ENCODE assay signal across 6 cellular contexts in the genomic region with DNA sequence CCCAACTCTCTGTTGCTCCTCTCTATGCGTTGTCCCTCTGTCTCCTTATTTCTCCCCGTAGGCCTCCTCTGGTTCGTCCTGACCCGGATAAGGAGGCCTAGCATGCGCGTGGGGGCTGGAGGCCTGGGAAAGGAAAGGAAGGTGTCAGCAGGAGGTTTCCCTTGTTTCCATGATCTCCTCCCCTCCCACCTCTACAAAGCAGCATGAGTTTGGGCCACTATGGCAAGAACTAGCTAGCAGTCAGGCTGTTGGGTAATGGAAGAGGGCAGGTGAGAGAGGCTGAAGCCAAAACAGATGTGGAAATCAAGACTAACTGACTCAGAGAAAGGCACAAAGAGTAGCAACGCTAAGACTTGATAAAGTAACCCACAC. TPM values are rescaled to one million over a fixed set of nuclear protein-coding genes. Genes with fewer than 3 reads are reported as not detected.
A peak's percentile ranks its signal among the peaks of the same experiment; 100 is the strongest.
DNase-seq lines count a peak whose midpoint lies in the region; ATAC-seq, FAIRE-seq and TF ChIP-seq lines count a peak whose summit lies in the region.

No MANE protein-coding gene starts in this region.

- H3K9me3 ChIP-seq in PC-9 (ENCODE audit: insufficient read depth, low read depth) (no peaks in the 10 kb centered on the region), small intestine (ENCODE audit: control insufficient read depth, low read depth) (no peaks in the 10 kb centered on the region)

- H3K4me3 ChIP-seq in PC-9 (peak overlapping the region; percentile 78; the same call in 1 of the 2 replicates), epithelial cell of proximal tubule (ENCODE audit: low read depth, low read length) (peak overlapping the region; percentile 67), small intestine (ENCODE audit: low read depth in 1 of 2, low read length in 2 of 2) (peak overlapping the region in 1 of 2 donors; percentile 91)

- WGBS in small intestine, 3 donors, result 2 to 10% (median 9%) methylated on average over 7 of the region's 7 CpGs

- H3F3A ChIP-seq in PC-9 (ENCODE audit: insufficient read depth, low read depth), result no peaks in the 10 kb centered on the region

- POLR2A ChIA-PET in PC-9 (lab: Charles Lee; ENCODE audit: unreplicated experiment), result no interaction called here

- no peak for TF ChIP-seq CTCF in PC-9 (conservative IDR thresholded peaks at IDR 0.05)
- TF ChIP-seq CTCF in epithelial cell of proximal tubule (conservative IDR thresholded peaks at IDR 0.05; ENCODE audit: low read depth, low read length), result no peak

- intact Hi-C loops in PC-9 (cut with micrococcal nuclease; ENCODE audit: unreplicated experiment), result no loop called here

- CTCF ChIA-PET in PC-9 (lab: Charles Lee), result no interaction called here

- peak overlapping the region; percentile 91 for H2AFZ ChIP-seq in PC-9

- FAIRE-seq in small intestine (lab: Jason Lieb, UNC), result no peak

- no peak for ATAC-seq in HG03520 (IDR thresholded peaks at IDR 0.05; ENCODE audit: unreplicated experiment)

- no peaks in the 10 kb centered on the region for H3K9me2 ChIP-seq in PC-9 (ENCODE audit: insufficient read depth)

- no peaks in the 10 kb centered on the region for H3K36me3 ChIP-seq in PC-9 (ENCODE audit: low read depth)
- H3K36me3 ChIP-seq in small intestine (ENCODE audit: control insufficient read depth in 2 of 2, insufficient read depth in 2 of 2, low read length in 2 of 2), result no peaks in the 10 kb centered on the region

- H3K79me2 ChIP-seq in PC-9 (ENCODE audit: low read depth), result no peaks in the 10 kb centered on the region

- DNase-seq in PC-9 (no peak), epithelial cell of proximal tubule (ENCODE audit: low read depth) (no peak), small intestine (no peak), GM03348 (ENCODE audit: low spot score) (no peak)
- DNase-seq in central memory CD4-positive, alpha-beta T cell, result no peak

- H3K27ac ChIP-seq in PC-9, result no peak overlapping the region
- peak overlapping the region; percentile 36 to 60 for H3K27ac ChIP-seq in small intestine (ENCODE audit: low read depth in 1 of 2, low read length in 1 of 2)

- BruUV-seq in PC-9 (replicated peaks; lab: Mats Ljungman, UMichigan), result TSS peak; percentile 66

- H4K20me1 ChIP-seq in PC-9 (ENCODE audit: insufficient read depth), result no peaks in the 10 kb centered on the region

- peak overlapping the region; percentile 98 for H3K4me2 ChIP-seq in PC-9

- H3K4me1 ChIP-seq in PC-9 (replicated peaks; ENCODE audit: insufficient read depth) (peaks cover 5% of the 10 kb centered on the region), small intestine (ENCODE audit: control insufficient read depth in 2 of 2, insufficient read depth in 1 of 2, low read depth in 1 of 2, low read length in 1 of 2) (peaks cover 0 to 3% of the 10 kb centered on the region in 2 donors)

- H3K27me3 ChIP-seq in PC-9 (ENCODE audit: insufficient read depth, low read depth) (no peaks in the 10 kb centered on the region), small intestine (ENCODE audit: control insufficient read depth in 2 of 2, insufficient read depth in 2 of 2, low read length in 2 of 2) (no peaks in the 10 kb centered on the region)

RNA-seq across cellular contexts. Expression of gene SEMA6C, which starts 0.7 kb away (rescaled TPM):
- 5.6 and 6.1 TPM in 2 replicates for total RNA-seq in PC-9 (2021)
- total RNA-seq in epithelial cell of proximal tubule, result 2.2 and 6.0 TPM in 2 replicates
- 100 to 1,000 TPM in 1 of 3 donors, 10 to 100 TPM in 1, 1 to 10 TPM in 1; 8.7 to 140 (median 73.5) TPM for polyA plus RNA-seq in small intestine

RNA-seq across cellular contexts. Expression of gene TNFAIP8L2, which starts 9.3 kb away (rescaled TPM):
- total RNA-seq in PC-9 (2021) (not detected in 2 replicates), epithelial cell of proximal tubule (not detected in 2 replicates)
- 10 to 100 TPM in 1 of 3 donors, 1 to 10 TPM in 2; 1.6 to 16.2 (median 4.7) TPM for polyA plus RNA-seq in small intestine

RNA-seq across cellular contexts. Expression of gene LYSMD1, which starts 18.6 kb away (rescaled TPM):
- 7.6 and 12.8 TPM in 2 replicates for total RNA-seq in PC-9 (2021)
- total RNA-seq in epithelial cell of proximal tubule, result 4.5 and 7.2 TPM in 2 replicates
- 1 to 10 TPM; 3.2 to 7.2 (median 5.1) TPM for polyA plus RNA-seq in small intestine

RNA-seq across cellular contexts. Expression of gene SCNM1, which starts 18.8 kb away (rescaled TPM):
- total RNA-seq in PC-9 (2021), result 42.5 and 47.7 TPM in 2 replicates
- total RNA-seq in epithelial cell of proximal tubule, result 44.9 and 47.8 TPM in 2 replicates
- 10 to 100 TPM; 43.8 to 69.6 (median 51.1) TPM for polyA plus RNA-seq in small intestine

RNA-seq across cellular contexts. Expression of gene TMOD4, which starts 28.7 kb away (rescaled TPM):
- total RNA-seq in PC-9 (2021) (1.2 TPM in 1 of 2 replicates, not detected in the other), epithelial cell of proximal tubule (0.46 TPM in 1 of 2 replicates, not detected in the other)
- 1 to 10 TPM in 1 of 3 donors, under 1 TPM in 1, not detected in 1; 0.19 to 1.9 TPM for polyA plus RNA-seq in small intestine
